Comparison of ENCODE assay signal across 18 cellular contexts in genomic region chr5:171810217-171810616, GRCh38. TPM values are rescaled to one million over a fixed set of nuclear protein-coding genes. Genes with fewer than 3 reads are reported as not detected.
"Had no signal": no experiment of that assay in that cellular context is flagged by ENCODE, and none has a peak within 500 bp of the region (broad histone marks: within the 10 kb centered on the region; RNA-seq: fewer than 3 reads in every experiment).

No MANE protein-coding gene starts in this region.

- H3K4me1 ChIP-seq: tibial nerve, uterus had no signal

- H3K27me3 ChIP-seq: uterus had no signal

- H3K27ac ChIP-seq: brain microvascular endothelial cell, neural progenitor cell, tibial nerve, uterus had no signal

- H3K36me3 ChIP-seq: brain microvascular endothelial cell, neural progenitor cell, tibial nerve, uterus had no signal

- DNase-seq: activated CD4-positive, alpha-beta T cell treated with anti-CD3 and anti-CD28 coated beads for 1 hour; activated CD4-positive, alpha-beta T cell treated with anti-CD3 and anti-CD28 coated beads, Interleukin-2, amount 50 U/mL, for 4 hours; activated naive CD4-positive, alpha-beta T cell; activated T-cell treated with anti-CD3 and anti-CD28 coated beads for 4 hours; anterior cingulate cortex; brain microvascular endothelial cell; cerebellar nuclear complex; dermis blood vessel endothelial cell; effector memory CD8-positive, alpha-beta T cell; naive B cell; T1000; uterus had no signal

- H3K4me3 ChIP-seq: neural progenitor cell, tibial nerve, uterus had no signal

RNA-seq across cellular contexts. Expression of gene SMIM23, which starts 24.6 kb away (rescaled TPM):
- total RNA-seq: dermis blood vessel endothelial cell, epithelial cell of proximal tubule, left lobe of liver, mononuclear cell, osteocyte, tibial nerve, uterus had no signal
